ENCODE assay signal across 17 cellular contexts in genomic region chr12:111585619-111586135, GRCh38.
"Had no signal": no experiment of that assay in that cellular context is flagged by ENCODE, and none has a peak within 500 bp of the region (broad histone marks: within the 10 kb centered on the region; RNA-seq: fewer than 3 reads in every experiment).

No MANE protein-coding gene starts in this region.

- H3K27ac Mint-ChIP-seq: activated CD4-positive, alpha-beta T cell treated with anti-CD3 and anti-CD28 coated beads, Interleukin-2, amount 10 ng/mL, durations not matched to agents 24 days and 14 days; activated naive CD8-positive, alpha-beta T cell treated with anti-CD3 and anti-CD28 coated beads for 36 hours; activated T-helper 1 cell treated with anti-CD3 and anti-CD28 coated beads, Interleukin-12 subunit alpha, Interleukin-12 subunit beta, Interleukin-2, Interleukin-4 antibody, amounts not matched to agents 30 ng/mL and 10 ng/mL and 1 ng/mL, durations not matched to agents 14 hours and 24 hours and 36 hours; naive thymus-derived CD4-positive, alpha-beta T cell had no signal

- DNase-seq: activated CD4-positive, alpha-beta T cell treated with anti-CD3 and anti-CD28 coated beads, Interleukin-2, amount 10 ng/mL, durations not matched to agents 24 days and 14 days; activated CD4-positive, CD25-positive, alpha-beta regulatory T cell; activated CD8-positive, alpha-beta memory T cell treated with anti-CD3 and anti-CD28 coated beads for 24 hours; activated naive CD8-positive, alpha-beta T cell treated with anti-CD3 and anti-CD28 coated beads for 36 hours; hippocampal formation; left lung; mucosa of descending colon; naive thymus-derived CD4-positive, alpha-beta T cell; sigmoid colon; spleen; stimulated activated CD4-positive, alpha-beta T cell treated with anti-CD3 and anti-CD28 coated beads, Interleukin-2, amount 100 ng/mL, for 24 hours; stomach; T-helper 2 cell; testis had no signal

- H3K9me3 ChIP-seq: left lung, mucosa of descending colon, sigmoid colon, spleen, stomach, testis had no signal

- H3K4me3 Mint-ChIP-seq: activated CD4-positive, alpha-beta T cell treated with anti-CD3 and anti-CD28 coated beads, Interleukin-2, amount 10 ng/mL, durations not matched to agents 24 days and 14 days; activated naive CD8-positive, alpha-beta T cell treated with anti-CD3 and anti-CD28 coated beads for 36 hours; activated T-helper 1 cell treated with anti-CD3 and anti-CD28 coated beads, Interleukin-12 subunit alpha, Interleukin-12 subunit beta, Interleukin-2, Interleukin-4 antibody, amounts not matched to agents 30 ng/mL and 10 ng/mL and 1 ng/mL, durations not matched to agents 14 hours and 24 hours and 36 hours; naive thymus-derived CD4-positive, alpha-beta T cell had no signal

- H3K27ac ChIP-seq: left lung, parathyroid adenoma, sigmoid colon, spleen, stomach, testis had no signal

- H3K36me3 ChIP-seq: left lung, sigmoid colon had no signal

- H2AFZ ChIP-seq: parathyroid adenoma had no signal

- H3K4me3 ChIP-seq: left lung, mucosa of descending colon, sigmoid colon, spleen, stomach, testis had no signal

- FAIRE-seq: keratinocyte had no signal

- H3K27me3 Mint-ChIP-seq: activated CD4-positive, alpha-beta T cell treated with anti-CD3 and anti-CD28 coated beads, Interleukin-2, amount 10 ng/mL, durations not matched to agents 24 days and 14 days; activated naive CD8-positive, alpha-beta T cell treated with anti-CD3 and anti-CD28 coated beads for 36 hours; naive thymus-derived CD4-positive, alpha-beta T cell had no signal

- H3K9me3 Mint-ChIP-seq: activated CD4-positive, alpha-beta T cell treated with anti-CD3 and anti-CD28 coated beads, Interleukin-2, amount 10 ng/mL, durations not matched to agents 24 days and 14 days; activated naive CD8-positive, alpha-beta T cell treated with anti-CD3 and anti-CD28 coated beads for 36 hours; activated T-helper 1 cell treated with anti-CD3 and anti-CD28 coated beads, Interleukin-12 subunit alpha, Interleukin-12 subunit beta, Interleukin-2, Interleukin-4 antibody, amounts not matched to agents 30 ng/mL and 10 ng/mL and 1 ng/mL, durations not matched to agents 14 hours and 24 hours and 36 hours had no signal

- H3K9ac ChIP-seq: parathyroid adenoma had no signal

- H3K27me3 ChIP-seq: left lung, sigmoid colon, spleen, stomach, testis had no signal

- H3K4me1 ChIP-seq: parathyroid adenoma had no signal

- ATAC-seq: left lung; naive thymus-derived CD4-positive, alpha-beta T cell had no signal
